In the genomic region with DNA sequence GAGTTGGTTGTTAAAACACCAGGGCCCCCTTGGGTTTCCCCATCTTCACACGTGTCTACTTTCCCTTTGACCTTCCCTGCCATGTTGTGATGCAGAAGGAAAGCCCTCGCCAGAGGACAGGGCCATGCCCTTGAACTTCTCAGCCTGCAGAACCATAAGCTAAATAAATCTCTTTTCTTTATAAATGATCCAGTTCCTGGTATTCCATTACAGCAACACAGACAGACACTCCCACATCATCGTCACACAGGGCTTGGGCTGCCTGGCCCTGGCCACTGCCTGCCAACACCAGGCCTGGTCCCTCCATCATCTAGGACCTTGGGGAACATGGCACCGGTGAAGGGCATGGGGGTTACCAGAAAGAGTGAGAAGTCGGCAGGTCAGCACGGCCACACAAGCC, we compare ENCODE assay signal across 16 cellular contexts.
"Had no signal": no experiment of that assay in that cellular context is flagged by ENCODE, and none has a peak within 500 bp of the region (broad histone marks: within the 10 kb centered on the region; RNA-seq: fewer than 3 reads in every experiment).

No MANE protein-coding gene starts in this region.

- FAIRE-seq: TTC549 had no signal

- H3K36me3 ChIP-seq: prostate gland, sigmoid colon, vagina had no signal

- H3K4me3 Mint-ChIP-seq: activated B cell treated with CpG ODN at 0.5 μM for 24 hours, brain, endodermal cell had no signal

- H3K9me3 ChIP-seq: mucosa of descending colon, prostate gland, sigmoid colon, vagina had no signal

- DNase-seq: activated B cell treated with CpG ODN at 0.5 μM for 24 hours; activated CD4-positive, alpha-beta T cell treated with anti-CD3 and anti-CD28 coated beads, Interleukin-2, amount 50 U/mL, for 1 hour; activated naive CD4-positive, alpha-beta T cell; activated T-cell treated with anti-CD3 and anti-CD28 coated beads, Interleukin-2, amount 50 U/mL, for 72 hours; endodermal cell; erythroblast; immature natural killer cell; mammary epithelial cell; mucosa of descending colon; naive thymus-derived CD8-positive, alpha-beta T cell; sigmoid colon; T-helper 2 cell had no signal

- H3K27me3 ChIP-seq: sigmoid colon, vagina had no signal

- ATAC-seq: activated T-cell treated with anti-CD3 and anti-CD28 coated beads, Interleukin-2, amount 50 U/mL, for 72 hours; mucosa of descending colon; naive thymus-derived CD8-positive, alpha-beta T cell had no signal

- H3K4me1 ChIP-seq: prostate gland, vagina had no signal

- H3K27ac Mint-ChIP-seq: activated B cell treated with CpG ODN at 0.5 μM for 24 hours; activated T-cell treated with anti-CD3 and anti-CD28 coated beads, Interleukin-2, amount 50 U/mL, for 72 hours; endodermal cell had no signal

- H3K9me3 Mint-ChIP-seq: activated B cell treated with CpG ODN at 0.5 μM for 24 hours; activated T-cell treated with anti-CD3 and anti-CD28 coated beads, Interleukin-2, amount 50 U/mL, for 72 hours; brain; endodermal cell; immature natural killer cell; naive thymus-derived CD8-positive, alpha-beta T cell had no signal

- H3K36me3 Mint-ChIP-seq: brain; naive thymus-derived CD8-positive, alpha-beta T cell had no signal

- H3K27me3 Mint-ChIP-seq: activated B cell treated with CpG ODN at 0.5 μM for 24 hours; naive thymus-derived CD8-positive, alpha-beta T cell had no signal

- H3K4me3 ChIP-seq: mucosa of descending colon, prostate gland, sigmoid colon, vagina had no signal

- H3K27ac ChIP-seq: prostate gland, vagina had no signal
